33 cellular contexts compared by ENCODE assay signal in the genomic region with DNA sequence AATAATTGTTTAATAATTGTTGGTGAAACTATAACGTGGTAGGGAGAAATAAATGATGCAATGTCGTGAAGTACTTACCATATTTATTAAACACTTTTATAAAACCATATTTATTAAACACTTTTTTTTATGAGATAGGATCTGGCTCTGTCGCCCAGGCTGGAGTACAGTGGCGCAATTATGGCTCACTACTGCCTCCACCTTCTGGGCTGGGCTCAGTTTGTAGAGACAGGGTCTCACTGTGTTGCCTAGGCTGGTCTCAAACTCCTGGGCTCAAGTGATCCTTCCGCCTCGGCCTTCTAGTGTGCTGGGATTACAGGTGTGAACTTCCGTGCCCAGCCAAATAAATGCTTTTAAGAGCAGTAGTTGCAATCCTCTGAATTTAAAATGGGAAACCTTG.
"Had no signal": no experiment of that assay in that cellular context is flagged by ENCODE, and none has a peak within 500 bp of the region (broad histone marks: within the 10 kb centered on the region; RNA-seq: fewer than 3 reads in every experiment).

No MANE protein-coding gene starts in this region.

- H3K27ac Mint-ChIP-seq: naive thymus-derived CD8-positive, alpha-beta T cell; natural killer cell treated with Interleukin-12 subunit alpha and Interleukin-12 subunit beta and Interleukin-15 and Interleukin-18, amount 100 ng/mL, for 72 hours; nephron progenitor cell; progenitor cell of endocrine pancreas; stimulated activated memory B cell treated with anti-CD40 and anti-IgM and Interleukin-4, amounts not matched to agents 10 μg/mL and 1 μg/mL and 100 μg/mL, for 72 hours; stimulated activated naive CD8-positive, alpha-beta T cell treated with anti-CD3 and anti-CD28 coated beads, Interleukin-15, amount 100 ng/mL, for 72 hours; type B pancreatic cell had no signal

- DNase-seq: naive thymus-derived CD8-positive, alpha-beta T cell; nephron progenitor cell; nucleus accumbens; ovary; posterior cingulate gyrus; psoas muscle; right cardiac atrium; spleen; stimulated activated CD4-positive, alpha-beta T cell treated with anti-CD3 and anti-CD28 coated beads, Interleukin-12 subunit alpha, Interleukin-12 subunit beta, amount 100 ng/mL, for 4 hours; stimulated activated CD4-positive, alpha-beta T cell treated with anti-CD3 and anti-CD28 coated beads, Interleukin-1b, Interleukin-23, amount 100 ng/mL, for 48 hours; stimulated activated CD4-positive, alpha-beta T cell treated with anti-CD3 and anti-CD28 coated beads, Interleukin-4, amount 100 ng/mL, for 1 hour; stimulated activated CD4-positive, alpha-beta T cell treated with anti-CD3 and anti-CD28 coated beads, Interleukin-4, amount 100 ng/mL, for 4 hours; stimulated activated CD8-positive, alpha-beta memory T cell treated with anti-CD3 and anti-CD28 coated beads, Interleukin-4, amount 100 ng/mL, for 48 hours; stimulated activated naive CD4-positive, alpha-beta T cell; stimulated activated naive CD8-positive, alpha-beta T cell treated with anti-CD3 and anti-CD28 coated beads, Interleukin-15, amount 100 ng/mL, for 72 hours; stimulated activated naive CD8-positive, alpha-beta T cell treated with anti-CD3 and anti-CD28 coated beads, Interleukin-15, Interleukin-2, amounts not matched to agents 100 U/mL and 50 U/mL, for 24 hours; substantia nigra; testis; tibial artery; transverse colon; upper lobe of right lung; uterus had no signal

- H3K9ac ChIP-seq: parathyroid adenoma had no signal

- H3K4me2 ChIP-seq: smooth muscle cell had no signal

- H3K36me3 ChIP-seq: ovary, uterus had no signal

- H3K4me1 ChIP-seq: parathyroid adenoma, spleen, suprapubic skin, testis, tibial artery, transverse colon, upper lobe of right lung, uterus had no signal

- H3K9me3 ChIP-seq: neutrophil, ovary, psoas muscle, spleen, suprapubic skin, testis, tibial artery, transverse colon, upper lobe of right lung, uterus had no signal

- H3K27ac ChIP-seq: neutrophil, ovary, parathyroid adenoma, psoas muscle, skin epidermis, spleen, suprapubic skin, testis, tibial artery, transverse colon, upper lobe of right lung, uterus had no signal

- H3K27me3 ChIP-seq: neutrophil, ovary, spleen, suprapubic skin, testis, tibial artery, transverse colon, upper lobe of right lung, uterus had no signal

- H3K4me3 Mint-ChIP-seq: naive thymus-derived CD8-positive, alpha-beta T cell; natural killer cell treated with Interleukin-12 subunit alpha and Interleukin-12 subunit beta and Interleukin-15 and Interleukin-18, amount 100 ng/mL, for 72 hours; nephron progenitor cell; neural crest cell; stimulated activated memory B cell treated with anti-CD40 and anti-IgM and Interleukin-4, amounts not matched to agents 10 μg/mL and 1 μg/mL and 100 μg/mL, for 72 hours; stimulated activated naive CD8-positive, alpha-beta T cell treated with anti-CD3 and anti-CD28 coated beads, Interleukin-15, amount 100 ng/mL, for 72 hours; type B pancreatic cell had no signal

- H3K79me2 ChIP-seq: parathyroid adenoma had no signal

- H3K9me3 Mint-ChIP-seq: naive thymus-derived CD8-positive, alpha-beta T cell; natural killer cell treated with Interleukin-12 subunit alpha and Interleukin-12 subunit beta and Interleukin-15 and Interleukin-18, amount 100 ng/mL, for 72 hours; nephron progenitor cell; neural crest cell; stimulated activated memory B cell treated with anti-CD40 and anti-IgM and Interleukin-4, amounts not matched to agents 10 μg/mL and 1 μg/mL and 100 μg/mL, for 72 hours; stimulated activated naive CD8-positive, alpha-beta T cell treated with anti-CD3 and anti-CD28 coated beads, Interleukin-15, amount 100 ng/mL, for 72 hours; type B pancreatic cell had no signal

- H3K4me3 ChIP-seq: ovary, psoas muscle, skin epidermis, smooth muscle cell, spleen, suprapubic skin, testis, tibial artery, transverse colon, upper lobe of right lung, uterus had no signal

- H3K27me3 Mint-ChIP-seq: naive thymus-derived CD8-positive, alpha-beta T cell; natural killer cell treated with Interleukin-12 subunit alpha and Interleukin-12 subunit beta and Interleukin-15 and Interleukin-18, amount 100 ng/mL, for 72 hours; progenitor cell of endocrine pancreas; stimulated activated memory B cell treated with anti-CD40 and anti-IgM and Interleukin-4, amounts not matched to agents 10 μg/mL and 1 μg/mL and 100 μg/mL, for 72 hours; stimulated activated naive CD8-positive, alpha-beta T cell treated with anti-CD3 and anti-CD28 coated beads, Interleukin-15, amount 100 ng/mL, for 72 hours; type B pancreatic cell had no signal

- H3K4me1 Mint-ChIP-seq: naive thymus-derived CD8-positive, alpha-beta T cell; stimulated activated memory B cell treated with anti-CD40 and anti-IgM and Interleukin-4, amounts not matched to agents 10 μg/mL and 1 μg/mL and 100 μg/mL, for 72 hours; stimulated activated naive CD8-positive, alpha-beta T cell treated with anti-CD3 and anti-CD28 coated beads, Interleukin-15, amount 100 ng/mL, for 72 hours had no signal

- H2AFZ ChIP-seq: parathyroid adenoma had no signal

- ATAC-seq: naive thymus-derived CD8-positive, alpha-beta T cell; natural killer cell treated with Interleukin-12 subunit alpha and Interleukin-12 subunit beta and Interleukin-15 and Interleukin-18, amount 100 ng/mL, for 72 hours; psoas muscle; right cardiac atrium; sciatic nerve; stimulated activated memory B cell treated with anti-CD40 and anti-IgM and Interleukin-4, amounts not matched to agents 10 μg/mL and 1 μg/mL and 100 μg/mL, for 72 hours; stimulated activated naive CD8-positive, alpha-beta T cell treated with anti-CD3 and anti-CD28 coated beads, Interleukin-15, amount 100 ng/mL, for 72 hours; stimulated activated naive CD8-positive, alpha-beta T cell treated with anti-CD3 and anti-CD28 coated beads, Interleukin-15, Interleukin-2, amounts not matched to agents 100 U/mL and 50 U/mL, for 24 hours; upper lobe of right lung had no signal
